In genomic region chr14:100581228-100582145, GRCh38 we compare ENCODE assay signal across 20 cellular contexts. TPM values are rescaled to one million over a fixed set of nuclear protein-coding genes. Genes with fewer than 3 reads are reported as not detected.
DNase-seq lines count a peak whose midpoint lies in the region; ATAC-seq lines count a peak whose summit lies in the region.
"Had no signal": no experiment of that assay in that cellular context is flagged by ENCODE, and none has a peak within 500 bp of the region (broad histone marks: within the 10 kb centered on the region; RNA-seq: fewer than 3 reads in every experiment).

No MANE protein-coding gene starts in this region.

- no peaks in the 10 kb centered on the region for H3K4me1 Mint-ChIP-seq in immature natural killer cell

- H3K9me3 ChIP-seq in right cardiac atrium (ENCODE audit: control insufficient read depth, low read length) = no peaks in the 10 kb centered on the region
- H3K9me3 ChIP-seq: A549, SJSA1 had no signal

- ATAC-seq in right cardiac atrium = no peak
- no peak for ATAC-seq in sciatic nerve
- ATAC-seq in HG03521 (IDR thresholded peaks at IDR 0.05; ENCODE audit: unreplicated experiment) = no peak
- ATAC-seq: A549 had no signal

- peaks cover 0 to 5% (median 2%) of the 10 kb centered on the region in 3 donors for H3K27me3 Mint-ChIP-seq in immature natural killer cell (ENCODE audit: low read depth in 3 of 3)

- no peak overlapping the region for H3K4me3 Mint-ChIP-seq in immature natural killer cell

- H3K9me3 Mint-ChIP-seq in immature natural killer cell = no peaks in the 10 kb centered on the region
- H3K9me3 Mint-ChIP-seq: activated T-helper 2 cell treated with anti-CD3 and anti-CD28 coated beads, Interferon-gamma antibody, Interleukin-2, Interleukin-4, amounts not matched to agents 10 μg/mL and 5 μg/mL and 100 μg/mL, durations not matched to agents 14 hours and 24 hours and 36 hours had no signal

- H3K36me3 Mint-ChIP-seq in immature natural killer cell = peaks cover 0 to 3% (median 0%) of the 10 kb centered on the region in 3 donors

- H3K27me3 ChIP-seq in right cardiac atrium (ENCODE audit: control insufficient read depth, insufficient read depth) = no peaks in the 10 kb centered on the region

- peak; percentile 5 for DNase-seq in activated CD8-positive, alpha-beta memory T cell treated with anti-CD3 and anti-CD28 coated beads, Interleukin-2, amount 50 U/mL, for 4 hours
- no peak for DNase-seq in activated CD8-positive, alpha-beta memory T cell treated with anti-CD3 and anti-CD28 coated beads, Interleukin-2, amount 50 U/mL, for 48 hours
- DNase-seq in cerebellar cortex (ENCODE audit: low spot score) (peak; percentile 65), right cardiac atrium (peak; percentile 3 to 44 (median 29)), sciatic nerve (ENCODE audit: low spot score) (peak; percentile 50), immature natural killer cell (no peak), GM19240 (ENCODE audit: insufficient read length, low spot score) (no peak)
- DNase-seq: activated CD4-positive, alpha-beta T cell treated with anti-CD3 and anti-CD28 coated beads, Interleukin-2, amount 50 U/mL, for 1 hour; COR-L47; MM.1S; NCI-H1436 treated with DMSO at 0.1 percent for 48 hours; NCI-H2171; NK-92 treated with Interleukin-12 subunit alpha and Interleukin-12 subunit beta, amount 100 ng/mL, for 24 hours; retina; stimulated activated CD4-positive, alpha-beta T cell treated with anti-CD3 and anti-CD28 coated beads, Interleukin-15, amount 100 ng/mL, for 24 hours; T-helper 2 cell had no signal

- H3K4me1 ChIP-seq in right cardiac atrium (ENCODE audit: control insufficient read depth, insufficient read depth, low read length) = no peaks in the 10 kb centered on the region

- H3K27ac ChIP-seq in right cardiac atrium (ENCODE audit: low read length) = no peak overlapping the region
- H3K27ac ChIP-seq: A549, SJSA1 had no signal

- intact Hi-C loops in right cardiac atrium (cut with DNase I) = no loop called here
- intact Hi-C loops in sciatic nerve (cut with DNase I) = no loop called here

- no peak overlapping the region for H3K4me3 ChIP-seq in right cardiac atrium (ENCODE audit: low read length)
- H3K4me3 ChIP-seq: A549, SJSA1 had no signal

- no peak overlapping the region for H3K27ac Mint-ChIP-seq in immature natural killer cell
- H3K27ac Mint-ChIP-seq: activated T-helper 2 cell treated with anti-CD3 and anti-CD28 coated beads, Interferon-gamma antibody, Interleukin-2, Interleukin-4, amounts not matched to agents 10 μg/mL and 5 μg/mL and 100 μg/mL, durations not matched to agents 14 hours and 24 hours and 36 hours had no signal

- 84% methylated on average over 28 of the region's 28 CpGs for WGBS in right cardiac atrium

RNA-seq across cellular contexts. Expression of gene BEGAIN, which starts 5.7 kb away (rescaled TPM):
- total RNA-seq in right cardiac atrium = 1 to 10 TPM; 1.4 to 2.7 (median 2.0) TPM
- polyA plus RNA-seq in right cardiac atrium = 1.4 TPM
- 12.3 TPM for total RNA-seq in sciatic nerve
- polyA plus RNA-seq in immature natural killer cell = not detected
- total RNA-seq: SJSA1 had no signal

Comparison
In these comparisons a context has a peak if more than half of its experiments do, and no peak if none do; other contexts are left out.
1. DNase-seq: peak in activated CD8-positive, alpha-beta memory T cell treated with anti-CD3 and anti-CD28 coated beads, Interleukin-2, amount 50 U/mL, for 4 hours (single experiment), cerebellar cortex (single experiment), right cardiac atrium (3 of 3) and sciatic nerve (single experiment); none in activated CD8-positive, alpha-beta memory T cell treated with anti-CD3 and anti-CD28 coated beads, Interleukin-2, amount 50 U/mL, for 48 hours (single experiment), immature natural killer cell (0 of 3) and GM19240 (single experiment).